In genomic region chr2:11498543-11499034, GRCh38 we compare ENCODE assay signal across 1 cellular context.
TF ChIP-seq lines count a peak whose summit lies in the region.

No MANE protein-coding gene starts in this region.

TF ChIP-seq in liver, 16 proteins besides CTCF, POLR2A, EP300 and RAD21 (continued from another document):
- TF ChIP-seq, protein P1, sequence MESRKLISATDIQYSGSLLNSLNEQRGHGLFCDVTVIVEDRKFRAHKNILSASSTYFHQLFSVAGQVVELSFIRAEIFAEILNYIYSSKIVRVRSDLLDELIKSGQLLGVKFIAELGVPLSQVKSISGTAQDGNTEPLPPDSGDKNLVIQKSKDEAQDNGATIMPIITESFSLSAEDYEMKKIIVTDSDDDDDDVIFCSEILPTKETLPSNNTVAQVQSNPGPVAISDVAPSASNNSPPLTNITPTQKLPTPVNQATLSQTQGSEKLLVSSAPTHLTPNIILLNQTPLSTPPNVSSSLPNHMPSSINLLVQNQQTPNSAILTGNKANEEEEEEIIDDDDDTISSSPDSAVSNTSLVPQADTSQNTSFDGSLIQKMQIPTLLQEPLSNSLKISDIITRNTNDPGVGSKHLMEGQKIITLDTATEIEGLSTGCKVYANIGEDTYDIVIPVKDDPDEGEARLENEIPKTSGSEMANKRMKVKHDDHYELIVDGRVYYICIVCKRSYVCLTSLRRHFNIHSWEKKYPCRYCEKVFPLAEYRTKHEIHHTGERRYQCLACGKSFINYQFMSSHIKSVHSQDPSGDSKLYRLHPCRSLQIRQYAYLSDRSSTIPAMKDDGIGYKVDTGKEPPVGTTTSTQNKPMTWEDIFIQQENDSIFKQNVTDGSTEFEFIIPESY (IDR thresholded peaks at IDR 0.05): no peak
- TF ChIP-seq TAF1 (conservative IDR thresholded peaks at IDR 0.05): peak; percentile 21
- TF ChIP-seq NR2F2 (IDR thresholded peaks at IDR 0.05): peak; percentile 70
- TF ChIP-seq FOXA2 (IDR thresholded peaks at IDR 0.05): peak; percentile 11
- TF ChIP-seq RXRA (IDR thresholded peaks at IDR 0.05): peak; percentile 98 to 99
- TF ChIP-seq MAX (IDR thresholded peaks at IDR 0.05): peak; percentile 72
- TF ChIP-seq, protein P2, sequence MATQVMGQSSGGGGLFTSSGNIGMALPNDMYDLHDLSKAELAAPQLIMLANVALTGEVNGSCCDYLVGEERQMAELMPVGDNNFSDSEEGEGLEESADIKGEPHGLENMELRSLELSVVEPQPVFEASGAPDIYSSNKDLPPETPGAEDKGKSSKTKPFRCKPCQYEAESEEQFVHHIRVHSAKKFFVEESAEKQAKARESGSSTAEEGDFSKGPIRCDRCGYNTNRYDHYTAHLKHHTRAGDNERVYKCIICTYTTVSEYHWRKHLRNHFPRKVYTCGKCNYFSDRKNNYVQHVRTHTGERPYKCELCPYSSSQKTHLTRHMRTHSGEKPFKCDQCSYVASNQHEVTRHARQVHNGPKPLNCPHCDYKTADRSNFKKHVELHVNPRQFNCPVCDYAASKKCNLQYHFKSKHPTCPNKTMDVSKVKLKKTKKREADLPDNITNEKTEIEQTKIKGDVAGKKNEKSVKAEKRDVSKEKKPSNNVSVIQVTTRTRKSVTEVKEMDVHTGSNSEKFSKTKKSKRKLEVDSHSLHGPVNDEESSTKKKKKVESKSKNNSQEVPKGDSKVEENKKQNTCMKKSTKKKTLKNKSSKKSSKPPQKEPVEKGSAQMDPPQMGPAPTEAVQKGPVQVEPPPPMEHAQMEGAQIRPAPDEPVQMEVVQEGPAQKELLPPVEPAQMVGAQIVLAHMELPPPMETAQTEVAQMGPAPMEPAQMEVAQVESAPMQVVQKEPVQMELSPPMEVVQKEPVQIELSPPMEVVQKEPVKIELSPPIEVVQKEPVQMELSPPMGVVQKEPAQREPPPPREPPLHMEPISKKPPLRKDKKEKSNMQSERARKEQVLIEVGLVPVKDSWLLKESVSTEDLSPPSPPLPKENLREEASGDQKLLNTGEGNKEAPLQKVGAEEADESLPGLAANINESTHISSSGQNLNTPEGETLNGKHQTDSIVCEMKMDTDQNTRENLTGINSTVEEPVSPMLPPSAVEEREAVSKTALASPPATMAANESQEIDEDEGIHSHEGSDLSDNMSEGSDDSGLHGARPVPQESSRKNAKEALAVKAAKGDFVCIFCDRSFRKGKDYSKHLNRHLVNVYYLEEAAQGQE (IDR thresholded peaks at IDR 0.05): peak; percentile 37
- peak; percentile 56 for TF ChIP-seq YY1 (IDR thresholded peaks at IDR 0.05)
TF ChIP-seq in liver: peak in this region for 11.
